8 cellular contexts compared by ENCODE assay signal in genomic region chr1:183070923-183071618, GRCh38. TPM values are rescaled to one million over a fixed set of nuclear protein-coding genes. Genes with fewer than 3 reads are reported as not detected.
A peak's percentile ranks its signal among the peaks of the same experiment; 100 is the strongest.
DNase-seq lines count a peak whose midpoint lies in the region; ATAC-seq and TF ChIP-seq lines count a peak whose summit lies in the region.

No MANE protein-coding gene starts in this region.

- H4K8ac ChIP-seq in neuronal stem cell (ENCODE audit: low read depth, low read length), result no peak overlapping the region

- H3K14ac ChIP-seq in neuronal stem cell (ENCODE audit: low read length), result no peak overlapping the region

- H3K9me3 ChIP-seq in tibial nerve (no peaks in the 10 kb centered on the region), neuronal stem cell (replicated peaks in 1 of 2; ENCODE audit: control insufficient read depth in 2 of 2, insufficient read depth in 1 of 2, low read depth in 1 of 2, low read length in 2 of 2) (peaks cover 0 to 30% of the 10 kb centered on the region in 2 donors)

- H2BK120ac ChIP-seq in neuronal stem cell (ENCODE audit: low read depth, low read length), result no peak overlapping the region

- H3K4me1 ChIP-seq in tibial nerve, result peaks cover 4 to 82% (median 52%) of the 10 kb centered on the region in 4 donors
- H3K4me1 ChIP-seq in neuronal stem cell (ENCODE audit: control insufficient read depth in 2 of 2, insufficient read depth in 1 of 2, low read depth in 1 of 2, low read length in 2 of 2), result peaks cover 5 to 10% of the 10 kb centered on the region in 2 donors

- no peaks in the 10 kb centered on the region for H3K27me3 ChIP-seq in tibial nerve
- no peaks in the 10 kb centered on the region for H3K27me3 ChIP-seq in neuronal stem cell (ENCODE audit: control insufficient read depth in 3 of 3, insufficient read depth in 3 of 3, low read depth in 1 of 3, low read length in 3 of 3)

- peak; percentile 88 for ATAC-seq in GM21576 (IDR thresholded peaks at IDR 0.05; ENCODE audit: unreplicated experiment)

- no peak overlapping the region for H2AFZ ChIP-seq in neuronal stem cell (ENCODE audit: low read length)

- WGBS in tibial nerve, 2 donors, result 11 to 15% methylated on average over 3 of the region's 3 CpGs
- WGBS in neuronal stem cell (ENCODE audit: extremely low coverage in 2 of 2, insufficient read length in 2 of 2, insufficient replicate concordance in 1 of 2), 2 donors, result no CpG with 5 or more reads among the region's 3 CpGs

- H3K4ac ChIP-seq in neuronal stem cell (ENCODE audit: low read length), result no peak overlapping the region

- no peak for TF ChIP-seq POLR2A in tibial nerve (IDR thresholded peaks at IDR 0.05)

- H3K4me2 ChIP-seq in neuronal stem cell (ENCODE audit: insufficient read depth, low read length, poor library complexity, severe bottlenecking), result no peak overlapping the region

- no peak overlapping the region for H3K23ac ChIP-seq in neuronal stem cell (ENCODE audit: low read depth, low read length, poor library complexity)

- H3K36me3 ChIP-seq in tibial nerve, result no peaks in the 10 kb centered on the region
- peaks cover 0 to under 1% of the 10 kb centered on the region in 2 donors for H3K36me3 ChIP-seq in neuronal stem cell (replicated peaks in 1 of 2; ENCODE audit: control insufficient read depth in 2 of 2, insufficient read depth in 2 of 2, low read length in 2 of 2)

- no peak overlapping the region for H3K18ac ChIP-seq in neuronal stem cell (ENCODE audit: low read length)

- TF ChIP-seq CTCF in tibial nerve (IDR thresholded peaks at IDR 0.05), result no peak

- no peaks in the 10 kb centered on the region for H3K79me1 ChIP-seq in neuronal stem cell (ENCODE audit: low read depth, low read length)

- no peak for TF ChIP-seq EP300 in tibial nerve (IDR thresholded peaks at IDR 0.05)

- H2AK5ac ChIP-seq in neuronal stem cell (ENCODE audit: low read depth, low read length), result no peak overlapping the region

- H4K91ac ChIP-seq in neuronal stem cell (ENCODE audit: low read depth, low read length, poor library complexity), result no peak overlapping the region

- no peak overlapping the region for H2BK12ac ChIP-seq in neuronal stem cell (ENCODE audit: low read length)

- H3K4me3 ChIP-seq in tibial nerve, result no peak overlapping the region
- no peak overlapping the region for H3K4me3 ChIP-seq in neuronal stem cell (ENCODE audit: low read length in 2 of 2)

- H2BK5ac ChIP-seq in neuronal stem cell (ENCODE audit: low read length), result no peak overlapping the region

- H3K27ac ChIP-seq in tibial nerve (peak overlapping the region; percentile 3 to 76 (median 54)), neuronal stem cell (replicated peaks; ENCODE audit: low read length) (no peak overlapping the region), substantia nigra (ENCODE audit: low read depth, low read length, poor library complexity, severe bottlenecking) (no peak overlapping the region)

- DNase-seq in GM04504 (ENCODE audit: low read depth) (peak; percentile 89), HS-5 (ENCODE audit: low read depth) (peak; percentile 60), dermis microvascular lymphatic vessel endothelial cell (ENCODE audit: low read depth in 2 of 2) (peak; percentile 68 to 95), tibial nerve (ENCODE audit: low spot score in 2 of 2) (no peak), neuronal stem cell (ENCODE audit: low spot score) (no peak), substantia nigra (lab: John Stamatoyannopoulos, UW) (no peak)
- DNase-seq in stimulated activated CD4-positive, alpha-beta T cell treated with anti-CD3 and anti-CD28 coated beads, Interleukin-1b, Interleukin-23, amount 100 ng/mL, for 48 hours, result no peak

- H3K9ac ChIP-seq in neuronal stem cell (ENCODE audit: low read depth, low read length, poor library complexity), result no peak overlapping the region

- no peak overlapping the region for H2BK15ac ChIP-seq in neuronal stem cell (ENCODE audit: low read length)

RNA-seq across cellular contexts. Expression of gene LAMC1, which starts 47.9 kb away (rescaled TPM):
- 337 and 395 TPM in 2 replicates for total RNA-seq in dermis microvascular lymphatic vessel endothelial cell
- total RNA-seq in tibial nerve, result 100 to 1,000 TPM; 288 to 318 (median 304) TPM
- 51.9 TPM for polyA plus RNA-seq in neuronal stem cell (2013, experiment 1 of 2)
- polyA plus RNA-seq in neuronal stem cell (2013, experiment 2 of 2), result 48.3 TPM

Comparison
In these comparisons a context has a peak if more than half of its experiments do, and no peak if none do; other contexts are left out.
1. DNase-seq: peak in GM04504 (single experiment), HS-5 (single experiment) and dermis microvascular lymphatic vessel endothelial cell (2 of 2); none in tibial nerve (0 of 2), neuronal stem cell (single experiment), stimulated activated CD4-positive, alpha-beta T cell treated with anti-CD3 and anti-CD28 coated beads, Interleukin-1b, Interleukin-23, amount 100 ng/mL, for 48 hours (single experiment) and substantia nigra (0 of 49).
2. H3K27ac ChIP-seq: peak in tibial nerve (4 of 4); none in neuronal stem cell (single experiment) and substantia nigra (single experiment).